Comparison of ENCODE assay signal across 17 cellular contexts in genomic region chr2:232443669-232444408, GRCh38. TPM values are rescaled to one million over a fixed set of nuclear protein-coding genes. Genes with fewer than 3 reads are reported as not detected.
"Had no signal": no experiment of that assay in that cellular context is flagged by ENCODE, and none has a peak within 500 bp of the region (broad histone marks: within the 10 kb centered on the region; RNA-seq: fewer than 3 reads in every experiment).

No MANE protein-coding gene starts in this region.

RNA-seq across cellular contexts. Expression of gene ALPI, which starts 12.1 kb away (rescaled TPM):
- total RNA-seq: activated naive CD4-positive, alpha-beta T cell treated with anti-CD3 and anti-CD28 coated beads for 36 hours; activated naive CD8-positive, alpha-beta T cell treated with anti-CD3 and anti-CD28 coated beads for 36 hours; activated T-helper 1 cell treated with anti-CD3 and anti-CD28 coated beads, Interleukin-12 subunit alpha, Interleukin-12 subunit beta, Interleukin-2, Interleukin-4 antibody, amounts not matched to agents 30 ng/mL and 10 ng/mL and 1 ng/mL, durations not matched to agents 14 hours and 24 hours and 36 hours; ascending aorta; cardiac septum; cerebellum; dorsolateral prefrontal cortex; gastroesophageal sphincter; left cardiac atrium; lower lobe of right lung; myocyte; pancreas; prostate gland; spleen; temporal lobe; tibial nerve; urinary bladder had no signal
- polyA plus RNA-seq: pancreas, spleen, urinary bladder had no signal

RNA-seq across cellular contexts. Expression of gene ALPG, which starts 37.2 kb away (rescaled TPM):
- total RNA-seq: activated naive CD4-positive, alpha-beta T cell treated with anti-CD3 and anti-CD28 coated beads for 36 hours; activated naive CD8-positive, alpha-beta T cell treated with anti-CD3 and anti-CD28 coated beads for 36 hours; activated T-helper 1 cell treated with anti-CD3 and anti-CD28 coated beads, Interleukin-12 subunit alpha, Interleukin-12 subunit beta, Interleukin-2, Interleukin-4 antibody, amounts not matched to agents 30 ng/mL and 10 ng/mL and 1 ng/mL, durations not matched to agents 14 hours and 24 hours and 36 hours; ascending aorta; cardiac septum; cerebellum; gastroesophageal sphincter; left cardiac atrium; myocyte; pancreas; spleen; temporal lobe; tibial nerve; urinary bladder had no signal
- polyA plus RNA-seq: pancreas, spleen, urinary bladder had no signal

RNA-seq across cellular contexts. Expression of gene ECEL1, which starts 43.8 kb away (rescaled TPM):
- total RNA-seq: activated T-helper 1 cell treated with anti-CD3 and anti-CD28 coated beads, Interleukin-12 subunit alpha, Interleukin-12 subunit beta, Interleukin-2, Interleukin-4 antibody, amounts not matched to agents 30 ng/mL and 10 ng/mL and 1 ng/mL, durations not matched to agents 14 hours and 24 hours and 36 hours; myocyte had no signal
